Comparison of ENCODE assay signal across 1 cellular context in genomic region chr2:28357948-28358667, GRCh38.
TF ChIP-seq lines count a peak whose summit lies in the region.

No MANE protein-coding gene starts in this region.

TF ChIP-seq in K562, 482 proteins besides CTCF, POLR2A, EP300 and RAD21 (continued from another document):
- TF ChIP-seq STAT5A (IDR thresholded peaks at IDR 0.05; ENCODE audit: borderline replicate concordance, low read length) = no peak
- no peak for TF ChIP-seq ZNF23 (CRISPR knock-in tag; IDR thresholded peaks at IDR 0.05)
- TF ChIP-seq SLC30A9 (CRISPR knock-in tag; IDR thresholded peaks at IDR 0.05) = no peak
- 0 out of 2 replicates have a peak, but pooled peaks have one; percentile 18 for TF ChIP-seq MAX (CRISPR knock-in tag; IDR thresholded peaks at IDR 0.05)
- TF ChIP-seq ZNF696 (CRISPR knock-in tag; conservative IDR thresholded peaks at IDR 0.05) = no peak
- TF ChIP-seq ETS2 (tag; IDR thresholded peaks at IDR 0.05; ENCODE audit: borderline replicate concordance, poor library complexity, severe bottlenecking) = no peak
- TF ChIP-seq ZNF24 (IDR thresholded peaks at IDR 0.05) = no peak
- TF ChIP-seq ZNF780A (CRISPR knock-in tag; IDR thresholded peaks at IDR 0.05) = no peak
- TF ChIP-seq NR2F6 (CRISPR knock-in tag; IDR thresholded peaks at IDR 0.05) = no peak
- 0 out of 2 replicates have a peak, but pooled peaks have one; percentile 38 for TF ChIP-seq TFAP4 (CRISPR knock-in tag; IDR thresholded peaks at IDR 0.05; ENCODE audit: borderline replicate concordance)
- TF ChIP-seq NONO (IDR thresholded peaks at IDR 0.05; ENCODE audit: low read depth in 2 of 2, low read length in 1 of 2) = no peak
